In genomic region chr21:46357684-46358425, GRCh38 we compare ENCODE assay signal across 15 cellular contexts.
"Had no signal": no experiment of that assay in that cellular context is flagged by ENCODE, and none has a peak within 500 bp of the region (broad histone marks: within the 10 kb centered on the region; RNA-seq: fewer than 3 reads in every experiment).

No MANE protein-coding gene starts in this region.

- H3K27ac ChIP-seq: adrenal gland, esophagus squamous epithelium, neural progenitor cell, right atrium auricular region had no signal

- H3K4me1 ChIP-seq: esophagus squamous epithelium, neural progenitor cell, right atrium auricular region had no signal

- DNase-seq: activated CD4-positive, alpha-beta T cell treated with anti-CD3 and anti-CD28 coated beads, Interleukin-2, amount 50 U/mL, for 1 hour; activated CD4-positive, CD25-positive, alpha-beta regulatory T cell; activated naive CD4-positive, alpha-beta T cell treated with anti-CD3 and anti-CD28 coated beads, Interleukin-2, amount 50 U/mL, for 16 hours; esophagus squamous epithelium; foreskin fibroblast; head of caudate nucleus; kidney; stimulated activated CD4-positive, alpha-beta T cell treated with anti-CD3 and anti-CD28 coated beads, Interleukin-1b, Interleukin-23, amount 100 ng/mL, for 48 hours; stimulated activated naive B cell treated with anti-CD40 and anti-IgM and Interleukin-4, amounts not matched to agents 10 μg/mL and 1 μg/mL and 100 μg/mL, for 72 hours; T-helper 2 cell had no signal

- H3K9me3 ChIP-seq: adrenal gland, esophagus squamous epithelium, right atrium auricular region had no signal

- H3K4me3 ChIP-seq: adrenal gland, esophagus squamous epithelium, neural progenitor cell, right atrium auricular region had no signal

- FAIRE-seq: colon, kidney, TTC549 had no signal

- H3K27me3 ChIP-seq: adrenal gland, esophagus squamous epithelium, neural progenitor cell, right atrium auricular region had no signal

- H3K36me3 ChIP-seq: neural progenitor cell had no signal
